ENCODE assay signal across 8 cellular contexts in genomic region chr11:113774174-113774503, GRCh38. TPM values are rescaled to one million over a fixed set of nuclear protein-coding genes. Genes with fewer than 3 reads are reported as not detected.
A peak's percentile ranks its signal among the peaks of the same experiment; 100 is the strongest.
DNase-seq lines count a peak whose midpoint lies in the region; FAIRE-seq and TF ChIP-seq lines count a peak whose summit lies in the region.

No MANE protein-coding gene starts in this region.

- H3K27me3 ChIP-seq in Peyer's patch = no peaks in the 10 kb centered on the region

- no peak for TF ChIP-seq POLR2A in Peyer's patch (IDR thresholded peaks at IDR 0.05)

- DNase-seq in Calu3 (no peak), Peyer's patch (no peak), epithelial cell of esophagus (ENCODE audit: low read depth) (no peak), progenitor cell of endocrine pancreas (ENCODE audit: low spot score, unreplicated experiment) (no peak), NCI-H2227 (lab: John Stamatoyannopoulos, UW; ENCODE audit: unreplicated experiment) (no peak), RCC 7860 (ENCODE audit: low spot score) (no peak), NCI-H69 (lab: John Stamatoyannopoulos, UW) (no peak), NCI-H226 (no peak)

- H3K27ac Mint-ChIP-seq in Calu3 (ENCODE audit: unreplicated experiment) (peak overlapping the region; percentile 90), progenitor cell of endocrine pancreas (peak overlapping the region; percentile 98)

- no peaks in the 10 kb centered on the region for H3K9me3 Mint-ChIP-seq in Calu3 (ENCODE audit: low read depth, unreplicated experiment)
- H3K9me3 Mint-ChIP-seq in progenitor cell of endocrine pancreas (ENCODE audit: low read depth) = no peaks in the 10 kb centered on the region

- peaks cover 0 to 12% (median 0%) of the 10 kb centered on the region in 4 donors for H3K4me1 ChIP-seq in Peyer's patch

- no peak for FAIRE-seq in RCC 7860 (lab: Jason Lieb, UNC)

- H3K4me1 Mint-ChIP-seq in Calu3 (ENCODE audit: low read depth, unreplicated experiment) (peaks cover 17% of the 10 kb centered on the region), progenitor cell of endocrine pancreas (ENCODE audit: low read depth) (peaks cover 11% of the 10 kb centered on the region)

- TF ChIP-seq CTCF in Calu3 (IDR thresholded peaks at IDR 0.05; ENCODE audit: unreplicated experiment) (no peak), Peyer's patch (IDR thresholded peaks at IDR 0.05) (no peak), epithelial cell of esophagus (IDR thresholded peaks at IDR 0.05; ENCODE audit: insufficient read depth, low read depth, low read length, missing control alignments) (no peak), progenitor cell of endocrine pancreas (IDR thresholded peaks at IDR 0.05; ENCODE audit: unreplicated experiment) (no peak)

- BruUV-seq in Calu3 (replicated peaks; lab: Mats Ljungman, UMichigan) = no TSS peak

- CTCF ChIA-PET in Calu3 (lab: Charles Lee) = no interaction called here

- H3K9me3 ChIP-seq in Peyer's patch = no peaks in the 10 kb centered on the region

- H3K4me3 Mint-ChIP-seq in Calu3 (ENCODE audit: low read depth, unreplicated experiment) (peak overlapping the region; percentile 97), progenitor cell of endocrine pancreas (ENCODE audit: low read depth) (peak overlapping the region; percentile 100)

- peaks cover 0 to 3% (median 0%) of the 10 kb centered on the region in 3 donors for H3K36me3 ChIP-seq in Peyer's patch

- H3K27me3 Mint-ChIP-seq in Calu3 (ENCODE audit: unreplicated experiment) (no peaks in the 10 kb centered on the region), progenitor cell of endocrine pancreas (peaks cover 30% of the 10 kb centered on the region)

- H3K36me3 Mint-ChIP-seq in Calu3 (ENCODE audit: insufficient read depth, unreplicated experiment) (peaks cover 29% of the 10 kb centered on the region), progenitor cell of endocrine pancreas (ENCODE audit: insufficient read depth) (peaks cover 2% of the 10 kb centered on the region)

- peak overlapping the region in 3 of 4 donors; percentile 66 to 76 (median 75) for H3K27ac ChIP-seq in Peyer's patch

- intact Hi-C loops in Calu3 (cut with micrococcal nuclease; ENCODE audit: unreplicated experiment) = no loop called here

- peak overlapping the region; percentile 60 to 74 (median 66) for H3K4me3 ChIP-seq in Peyer's patch
- peak overlapping the region; percentile 86 for H3K4me3 ChIP-seq in epithelial cell of esophagus (ENCODE audit: low read length)

RNA-seq across cellular contexts. Expression of gene ZW10, which starts 0.6 kb away (rescaled TPM):
- total RNA-seq in Calu3 (2022) (15.3 and 15.9 TPM in 2 replicates), Peyer's patch (10 to 100 TPM in 2 of 4 donors, 1 to 10 TPM in 2; 8.7 to 25.6 (median 9.7) TPM), progenitor cell of endocrine pancreas (18.9 and 22.8 TPM in 2 replicates)

RNA-seq across cellular contexts. Expression of gene CLDN25, which starts 5.5 kb away (rescaled TPM):
- total RNA-seq in Calu3 (2022) (not detected in 2 replicates), Peyer's patch (not detected), progenitor cell of endocrine pancreas (not detected in 2 replicates)
